ENCODE assay signal across 10 cellular contexts in the genomic region with DNA sequence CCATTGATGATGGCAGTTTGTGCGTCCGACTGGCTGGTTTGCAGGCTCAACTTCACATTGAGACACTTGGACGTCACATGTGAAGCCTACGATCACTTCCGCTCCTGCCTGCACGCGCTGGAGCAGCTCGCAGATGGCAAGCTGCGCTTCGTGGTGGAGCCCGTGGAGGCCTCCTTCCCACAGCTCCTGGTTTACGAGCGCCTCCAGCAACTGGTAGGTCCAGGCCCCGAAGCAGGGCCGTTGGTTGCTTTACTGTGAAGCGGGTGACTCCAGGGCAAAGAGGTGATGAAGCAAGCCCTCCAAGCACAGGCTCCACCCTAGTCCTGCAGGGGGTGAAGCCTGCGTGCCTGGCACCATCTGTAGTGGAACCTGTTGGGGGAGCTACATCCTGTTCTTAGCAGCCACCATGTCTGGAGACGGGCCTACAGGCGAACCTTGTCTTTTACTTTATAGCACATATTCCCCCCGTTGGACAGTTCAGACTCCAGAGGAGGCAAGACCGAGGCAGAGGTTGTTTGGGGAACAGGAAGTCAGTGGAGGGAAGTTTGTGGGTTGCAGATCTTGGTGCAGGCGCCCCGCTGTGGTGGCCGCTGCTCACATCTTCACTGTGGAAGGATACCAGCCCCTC. TPM values are rescaled to one million over a fixed set of nuclear protein-coding genes. Genes with fewer than 3 reads are reported as not detected.
A peak's percentile ranks its signal among the peaks of the same experiment; 100 is the strongest.
DNase-seq lines count a peak whose midpoint lies in the region; ATAC-seq and TF ChIP-seq lines count a peak whose summit lies in the region.
"Had no signal": no experiment of that assay in that cellular context is flagged by ENCODE, and none has a peak within 500 bp of the region (broad histone marks: within the 10 kb centered on the region; RNA-seq: fewer than 3 reads in every experiment).

No MANE protein-coding gene starts in this region.

- no peaks in the 10 kb centered on the region for H3K27me3 Mint-ChIP-seq in activated naive CD4-positive, alpha-beta T cell treated with anti-CD3 and anti-CD28 coated beads, Interleukin-2, amount 10 ng/mL, durations not matched to agents 7 days and 5 days
- H3K27me3 Mint-ChIP-seq in activated B cell treated with CpG ODN at 0.5 μM for 24 hours (no peaks in the 10 kb centered on the region), immature natural killer cell (ENCODE audit: low read depth in 3 of 3) (peaks cover 0 to 4% (median 4%) of the 10 kb centered on the region in 3 donors), HFFc6 (ENCODE audit: insufficient read depth) (no peaks in the 10 kb centered on the region; the same call in 1 of the 2 replicates)

- H3K4me1 ChIP-seq in upper lobe of right lung, result no peaks in the 10 kb centered on the region
- H3K4me1 ChIP-seq: adrenal gland had no signal

- DNase-seq in activated naive CD4-positive, alpha-beta T cell treated with anti-CD3 and anti-CD28 coated beads, Interleukin-2, amount 10 ng/mL, durations not matched to agents 7 days and 5 days, result peak; percentile 43
- no peak for DNase-seq in activated naive CD4-positive, alpha-beta T cell treated with Interleukin-2 at 50 U/mL for 16 hours
- DNase-seq in activated B cell treated with CpG ODN at 0.5 μM for 24 hours, result no peak
- DNase-seq in immature natural killer cell, result peak in 2 of 3 donors; percentile 4 to 14
- peak; percentile 75 for DNase-seq in upper lobe of right lung
- DNase-seq in retina, result no peak
- no peak for DNase-seq in GM19240 (ENCODE audit: insufficient read length, low spot score)
- no peak for DNase-seq in HFFc6

- intact Hi-C loops in activated B cell treated with CpG ODN at 0.5 μM for 24 hours (cut with micrococcal nuclease), result no loop called here
- intact Hi-C loops in upper lobe of right lung (cut with DNase I), result no loop called here

- peaks cover 62% of the 10 kb centered on the region for H3K36me3 Mint-ChIP-seq in activated naive CD4-positive, alpha-beta T cell treated with anti-CD3 and anti-CD28 coated beads, Interleukin-2, amount 10 ng/mL, durations not matched to agents 7 days and 5 days
- H3K36me3 Mint-ChIP-seq in activated B cell treated with CpG ODN at 0.5 μM for 24 hours (ENCODE audit: low read depth), result peaks cover 83% of the 10 kb centered on the region
- peaks cover 38 to 62% (median 39%) of the 10 kb centered on the region in 3 donors for H3K36me3 Mint-ChIP-seq in immature natural killer cell
- H3K36me3 Mint-ChIP-seq in HFFc6 (ENCODE audit: low read depth), result peaks cover 35% of the 10 kb centered on the region

- peak; percentile 34 for ATAC-seq in activated B cell treated with CpG ODN at 0.5 μM for 24 hours (ENCODE audit: low read depth)
- ATAC-seq in upper lobe of right lung, result peak; percentile 87
- ATAC-seq: left colon had no signal

- TF ChIP-seq CTCF in activated B cell treated with CpG ODN at 0.5 μM for 24 hours (IDR thresholded peaks at IDR 0.05), result no peak
- peak; percentile 9 for TF ChIP-seq CTCF in upper lobe of right lung (IDR thresholded peaks at IDR 0.05)
- TF ChIP-seq CTCF in HFFc6 (IDR thresholded peaks at IDR 0.05), result no peak

- H3K4me3 Mint-ChIP-seq in activated naive CD4-positive, alpha-beta T cell treated with anti-CD3 and anti-CD28 coated beads, Interleukin-2, amount 10 ng/mL, durations not matched to agents 7 days and 5 days, result no peak overlapping the region
- H3K4me3 Mint-ChIP-seq in activated B cell treated with CpG ODN at 0.5 μM for 24 hours (peak overlapping the region; percentile 11), immature natural killer cell (peak overlapping the region in 2 of 5 donors; percentile 61 to 73), HFFc6 (no peak overlapping the region)

- no peaks in the 10 kb centered on the region for H3K27me3 ChIP-seq in upper lobe of right lung
- H3K27me3 ChIP-seq: adrenal gland had no signal

- peak overlapping the region; percentile 81 for H3K27ac Mint-ChIP-seq in activated naive CD4-positive, alpha-beta T cell treated with anti-CD3 and anti-CD28 coated beads, Interleukin-2, amount 10 ng/mL, durations not matched to agents 7 days and 5 days
- H3K27ac Mint-ChIP-seq in activated B cell treated with CpG ODN at 0.5 μM for 24 hours (no peak overlapping the region), immature natural killer cell (peak overlapping the region; percentile 0 to 90 (median 68)), HFFc6 (no peak overlapping the region)

- H3K4me1 Mint-ChIP-seq in activated naive CD4-positive, alpha-beta T cell treated with anti-CD3 and anti-CD28 coated beads, Interleukin-2, amount 10 ng/mL, durations not matched to agents 7 days and 5 days, result peaks cover 17% of the 10 kb centered on the region
- H3K4me1 Mint-ChIP-seq in activated B cell treated with CpG ODN at 0.5 μM for 24 hours (peaks cover 10% of the 10 kb centered on the region), immature natural killer cell (peaks cover 12 to 13% of the 10 kb centered on the region in 2 donors), HFFc6 (ENCODE audit: low read depth) (no peaks in the 10 kb centered on the region)

- POLR2A ChIA-PET in activated B cell treated with CpG ODN at 0.5 μM for 24 hours (lab: Charles Lee), result no interaction called here

- H3K9me3 ChIP-seq in upper lobe of right lung, result no peaks in the 10 kb centered on the region
- H3K9me3 ChIP-seq: adrenal gland had no signal

- peaks cover 76% of the 10 kb centered on the region for H3K36me3 ChIP-seq in upper lobe of right lung

- H3K27ac ChIP-seq in upper lobe of right lung, result peak overlapping the region; percentile 60

- H3K9me3 Mint-ChIP-seq in activated naive CD4-positive, alpha-beta T cell treated with anti-CD3 and anti-CD28 coated beads, Interleukin-2, amount 10 ng/mL, durations not matched to agents 7 days and 5 days, result no peaks in the 10 kb centered on the region
- H3K9me3 Mint-ChIP-seq in activated B cell treated with CpG ODN at 0.5 μM for 24 hours (no peaks in the 10 kb centered on the region), immature natural killer cell (no peaks in the 10 kb centered on the region), HFFc6 (no peaks in the 10 kb centered on the region)

- CTCF ChIA-PET in activated naive CD4-positive, alpha-beta T cell treated with anti-CD3 and anti-CD28 coated beads, Interleukin-2, amount 10 ng/mL, durations not matched to agents 7 days and 5 days (lab: Charles Lee), result interaction anchor here (1.2 to 4.0 kb wide), 6 partner anchors 10 to 76 kb away, joined by 3 to 21 read pairs (median 6); no protein-coding TSS in a partner anchor
- CTCF ChIA-PET in activated B cell treated with CpG ODN at 0.5 μM for 24 hours (lab: Charles Lee), result no interaction called here

- H3K4me3 ChIP-seq in upper lobe of right lung, result peak overlapping the region; percentile 5
- H3K4me3 ChIP-seq: adrenal gland had no signal

RNA-seq across cellular contexts. Expression of a gene that starts 23.1 kb away (rescaled TPM):
- total RNA-seq in activated B cell treated with CpG ODN at 0.5 μM for 24 hours (36.4 and 49.6 TPM in 2 replicates), upper lobe of right lung (38.6 TPM)
- 1 to 10 TPM; 7.5 to 9.9 (median 9.4) TPM for polyA plus RNA-seq in immature natural killer cell
- total RNA-seq in HFFc6 (2021; fragmentation: NEBNext Ultra II Directional; extraction: Animal tissue kit (Norgen Biotek cat#: 25700)), result 10 to 100 TPM; 33.5 to 38.0 (median 36.0) TPM

RNA-seq across cellular contexts. Expression of a gene that starts 29.8 kb away (rescaled TPM):
- total RNA-seq in activated B cell treated with CpG ODN at 0.5 μM for 24 hours, result 12.6 and 13.2 TPM in 2 replicates
- 1 to 10 TPM in 2 of 3 donors, not detected in 1; 1.9 to 5.4 TPM for polyA plus RNA-seq in immature natural killer cell
- total RNA-seq in upper lobe of right lung, result 9.8 TPM
- total RNA-seq in HFFc6 (2021; fragmentation: NEBNext Ultra II Directional; extraction: Animal tissue kit (Norgen Biotek cat#: 25700)), result 1 to 10 TPM in 1 of 6 experiments, under 1 TPM in 5; 0.51 to 1.3 (median 0.59) TPM

RNA-seq across cellular contexts. Expression of a gene that starts 54.3 kb away (rescaled TPM):
- total RNA-seq in activated B cell treated with CpG ODN at 0.5 μM for 24 hours (not detected in 2 replicates), upper lobe of right lung (not detected)
- not detected for polyA plus RNA-seq in immature natural killer cell
- not detected for total RNA-seq in HFFc6 (2021; fragmentation: NEBNext Ultra II Directional; extraction: Animal tissue kit (Norgen Biotek cat#: 25700))
- total RNA-seq: adrenal gland, left colon had no signal

Comparison
In these comparisons a context has a peak if more than half of its experiments do, and no peak if none do; other contexts are left out.
1. DNase-seq: peak in activated naive CD4-positive, alpha-beta T cell treated with anti-CD3 and anti-CD28 coated beads, Interleukin-2, amount 10 ng/mL, durations not matched to agents 7 days and 5 days (single experiment), immature natural killer cell (2 of 3) and upper lobe of right lung (single experiment); none in activated naive CD4-positive, alpha-beta T cell treated with Interleukin-2 at 50 U/mL for 16 hours (single experiment), activated B cell treated with CpG ODN at 0.5 μM for 24 hours (single experiment), retina (single experiment), GM19240 (single experiment) and HFFc6 (single experiment).
2. H3K27ac Mint-ChIP-seq: peak in activated naive CD4-positive, alpha-beta T cell treated with anti-CD3 and anti-CD28 coated beads, Interleukin-2, amount 10 ng/mL, durations not matched to agents 7 days and 5 days (single experiment) and immature natural killer cell (6 of 6); none in activated B cell treated with CpG ODN at 0.5 μM for 24 hours (single experiment) and HFFc6 (single experiment).